In the genomic region with DNA sequence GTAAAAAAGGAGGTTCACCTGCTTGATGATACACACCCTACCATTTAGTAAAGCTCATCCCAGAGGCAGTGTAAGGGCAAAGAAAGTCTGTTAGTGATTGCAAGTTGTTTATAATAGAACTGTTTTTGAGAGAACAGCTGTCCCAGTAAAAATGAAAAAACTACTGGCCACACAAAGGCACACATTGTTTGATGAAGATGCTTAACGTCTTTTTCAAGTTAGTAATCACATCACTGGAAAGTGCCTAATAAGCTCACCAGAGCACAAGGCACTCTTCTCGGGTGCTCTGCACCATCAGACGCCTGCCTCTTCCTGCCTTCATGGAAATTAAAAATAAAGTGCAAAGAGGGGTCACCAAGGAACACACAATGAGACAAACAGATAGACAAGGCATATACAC, we compare ENCODE assay signal across 33 cellular contexts.
DNase-seq lines count a peak whose midpoint lies in the region; ATAC-seq and TF ChIP-seq lines count a peak whose summit lies in the region.
"Had no signal": no experiment of that assay in that cellular context is flagged by ENCODE, and none has a peak within 500 bp of the region (broad histone marks: within the 10 kb centered on the region; RNA-seq: fewer than 3 reads in every experiment).

No MANE protein-coding gene starts in this region.

- peaks cover 3% of the 10 kb centered on the region for H3K27me3 Mint-ChIP-seq in activated CD4-positive, alpha-beta memory T cell treated with anti-CD3 and anti-CD28 coated beads, Interleukin-2, amount 10 ng/mL, durations not matched to agents 7 days and 5 days

- POLR2A ChIA-PET in BJ (lab: Charles Lee): no interaction called here
- POLR2A ChIA-PET in activated CD4-positive, alpha-beta memory T cell treated with anti-CD3 and anti-CD28 coated beads, Interleukin-2, amount 10 ng/mL, durations not matched to agents 7 days and 5 days (lab: Charles Lee): no interaction called here

- DNase-seq in BJ (ENCODE audit: low read depth) (peak; percentile 17), NCI-H526 (lab: John Stamatoyannopoulos, UW) (peak; percentile 15 to 30), globus pallidus (ENCODE audit: low spot score) (peak; percentile 20), sciatic nerve (ENCODE audit: low spot score) (no peak), NCI-H446 treated with DMSO at 0.1 percent for 48 hours (lab: John Stamatoyannopoulos, UW) (no peak)
- DNase-seq in activated CD4-positive, alpha-beta T cell treated with anti-CD3 and anti-CD28 coated beads for 1 hour: no peak
- DNase-seq in activated CD4-positive, alpha-beta memory T cell treated with anti-CD3 and anti-CD28 coated beads, Interleukin-2, amount 10 ng/mL, durations not matched to agents 7 days and 5 days: no peak
- DNase-seq: activated CD8-positive, alpha-beta memory T cell treated with anti-CD3 and anti-CD28 coated beads, Interleukin-2, amount 50 U/mL, for 48 hours; activated CD8-positive, alpha-beta T cell treated with anti-CD3 and anti-CD28 coated beads for 36 hours; activated naive CD4-positive, alpha-beta T cell treated with anti-CD3 and anti-CD28 coated beads, Interleukin-2, amount 10 ng/mL, durations not matched to agents 7 days and 5 days; adrenal gland; Calu3; DMS79 treated with DMSO at 0.1 percent for 48 hours; esophagus squamous epithelium; GF-D8; GOT3; kidney glomerular epithelial cell; NCI-H1092; NCI-H1694; NCI-H2171; NCI-H524; PC-3; right cardiac atrium; SHP77; stimulated activated CD4-positive, alpha-beta T cell treated with anti-CD3 and anti-CD28 coated beads, Interleukin-12 subunit alpha, Interleukin-12 subunit beta, amount 100 ng/mL, for 4 hours; stimulated activated CD4-positive, alpha-beta T cell treated with anti-CD3 and anti-CD28 coated beads, Interleukin-2, amount 100 ng/mL, for 48 hours; tibial artery had no signal

- intact Hi-C loops in sciatic nerve (cut with DNase I): loop anchor here (5.0 kb wide), 1 partner anchor 341 kb away; no protein-coding TSS in a partner anchor

- ATAC-seq in sciatic nerve: peak; percentile 88
- ATAC-seq: activated CD8-positive, alpha-beta T cell treated with anti-CD3 and anti-CD28 coated beads for 36 hours; PC-3; right cardiac atrium had no signal

- no peaks in the 10 kb centered on the region for H3K36me3 ChIP-seq in BJ (ENCODE audit: control insufficient read depth, insufficient read depth, low read length)
- H3K36me3 ChIP-seq: adrenal gland, esophagus squamous epithelium, neural progenitor cell had no signal

- no peak for TF ChIP-seq CTCF in BJ (IDR thresholded peaks at IDR 0.05; ENCODE audit: insufficient read depth, low read depth, low read length)

- CTCF ChIA-PET in BJ (lab: Yijun Ruan, JAX): no interaction called here
- CTCF ChIA-PET in activated CD4-positive, alpha-beta memory T cell treated with anti-CD3 and anti-CD28 coated beads, Interleukin-2, amount 10 ng/mL, durations not matched to agents 7 days and 5 days (lab: Charles Lee): no interaction called here

- H3K9me3 Mint-ChIP-seq in activated CD4-positive, alpha-beta memory T cell treated with anti-CD3 and anti-CD28 coated beads, Interleukin-2, amount 10 ng/mL, durations not matched to agents 7 days and 5 days: no peaks in the 10 kb centered on the region
- H3K9me3 Mint-ChIP-seq: activated CD8-positive, alpha-beta T cell treated with anti-CD3 and anti-CD28 coated beads for 36 hours; activated naive CD4-positive, alpha-beta T cell treated with anti-CD3 and anti-CD28 coated beads, Interleukin-2, amount 10 ng/mL, durations not matched to agents 7 days and 5 days; activated T-helper 1 cell treated with anti-CD3 and anti-CD28 coated beads, Interleukin-12 subunit alpha, Interleukin-12 subunit beta, Interleukin-2, Interleukin-4 antibody, amounts not matched to agents 30 ng/mL and 10 ng/mL and 1 ng/mL, durations not matched to agents 14 hours and 24 hours and 36 hours; dendritic cell treated with granulocyte-macrophage colony-stimulating factor and Interleukin-4, amounts not matched to agents 40 ng/mL and 50 ng/mL, for 4 days; neural progenitor cell; T-helper 2 cell treated with Interferon-gamma antibody and Interleukin-4, amounts not matched to agents 5 μg/mL and 100 μg/mL, for 36 hours had no signal

- H3K27me3 ChIP-seq in BJ (ENCODE audit: control insufficient read depth, insufficient read depth, low read length): no peaks in the 10 kb centered on the region
- H3K27me3 ChIP-seq: adrenal gland, hepatocyte, neural progenitor cell, tibial artery had no signal

- H3K36me3 Mint-ChIP-seq in activated CD4-positive, alpha-beta memory T cell treated with anti-CD3 and anti-CD28 coated beads, Interleukin-2, amount 10 ng/mL, durations not matched to agents 7 days and 5 days (ENCODE audit: low read depth): no peaks in the 10 kb centered on the region
- H3K36me3 Mint-ChIP-seq: activated naive CD4-positive, alpha-beta T cell treated with anti-CD3 and anti-CD28 coated beads, Interleukin-2, amount 10 ng/mL, durations not matched to agents 7 days and 5 days; neural progenitor cell had no signal

- no peaks in the 10 kb centered on the region for H3K4me1 Mint-ChIP-seq in activated CD4-positive, alpha-beta memory T cell treated with anti-CD3 and anti-CD28 coated beads, Interleukin-2, amount 10 ng/mL, durations not matched to agents 7 days and 5 days
- H3K4me1 Mint-ChIP-seq: activated naive CD4-positive, alpha-beta T cell treated with anti-CD3 and anti-CD28 coated beads, Interleukin-2, amount 10 ng/mL, durations not matched to agents 7 days and 5 days had no signal

- no peak overlapping the region for H3K27ac Mint-ChIP-seq in activated CD4-positive, alpha-beta memory T cell treated with anti-CD3 and anti-CD28 coated beads, Interleukin-2, amount 10 ng/mL, durations not matched to agents 7 days and 5 days
- H3K27ac Mint-ChIP-seq: activated CD8-positive, alpha-beta T cell treated with anti-CD3 and anti-CD28 coated beads for 36 hours; activated naive CD4-positive, alpha-beta T cell treated with anti-CD3 and anti-CD28 coated beads, Interleukin-2, amount 10 ng/mL, durations not matched to agents 7 days and 5 days; activated T-helper 1 cell treated with anti-CD3 and anti-CD28 coated beads, Interleukin-12 subunit alpha, Interleukin-12 subunit beta, Interleukin-2, Interleukin-4 antibody, amounts not matched to agents 30 ng/mL and 10 ng/mL and 1 ng/mL, durations not matched to agents 14 hours and 24 hours and 36 hours; dendritic cell treated with granulocyte-macrophage colony-stimulating factor and Interleukin-4, amounts not matched to agents 40 ng/mL and 50 ng/mL, for 4 days; neural progenitor cell; T-helper 2 cell treated with Interferon-gamma antibody and Interleukin-4, amounts not matched to agents 5 μg/mL and 100 μg/mL, for 36 hours had no signal

- no peak overlapping the region for H3K4me3 Mint-ChIP-seq in activated CD4-positive, alpha-beta memory T cell treated with anti-CD3 and anti-CD28 coated beads, Interleukin-2, amount 10 ng/mL, durations not matched to agents 7 days and 5 days
- H3K4me3 Mint-ChIP-seq: activated CD8-positive, alpha-beta T cell treated with anti-CD3 and anti-CD28 coated beads for 36 hours; activated naive CD4-positive, alpha-beta T cell treated with anti-CD3 and anti-CD28 coated beads, Interleukin-2, amount 10 ng/mL, durations not matched to agents 7 days and 5 days; activated T-helper 1 cell treated with anti-CD3 and anti-CD28 coated beads, Interleukin-12 subunit alpha, Interleukin-12 subunit beta, Interleukin-2, Interleukin-4 antibody, amounts not matched to agents 30 ng/mL and 10 ng/mL and 1 ng/mL, durations not matched to agents 14 hours and 24 hours and 36 hours; dendritic cell treated with granulocyte-macrophage colony-stimulating factor and Interleukin-4, amounts not matched to agents 40 ng/mL and 50 ng/mL, for 4 days; neural progenitor cell; T-helper 2 cell treated with Interferon-gamma antibody and Interleukin-4, amounts not matched to agents 5 μg/mL and 100 μg/mL, for 36 hours had no signal

- no peak overlapping the region for H3K4me3 ChIP-seq in BJ (ENCODE audit: low read depth, low read length)
- H3K4me3 ChIP-seq: adrenal gland, esophagus squamous epithelium, hepatocyte, lung, neural progenitor cell, tibial artery had no signal

Comparison
In these comparisons a context has a peak if more than half of its experiments do, and no peak if none do; other contexts are left out.
1. DNase-seq: peak in BJ (single experiment), NCI-H526 (2 of 2) and globus pallidus (single experiment); none in sciatic nerve (single experiment), activated CD4-positive, alpha-beta T cell treated with anti-CD3 and anti-CD28 coated beads for 1 hour (single experiment), activated CD4-positive, alpha-beta memory T cell treated with anti-CD3 and anti-CD28 coated beads, Interleukin-2, amount 10 ng/mL, durations not matched to agents 7 days and 5 days (single experiment) and NCI-H446 treated with DMSO at 0.1 percent for 48 hours (single experiment).